In genomic region chr5:160702856-160703453, GRCh38 we compare ENCODE assay signal across 1 cellular context.
TF ChIP-seq lines count a peak whose summit lies in the region.

No MANE protein-coding gene starts in this region.

TF ChIP-seq in WTC11, 78 proteins besides CTCF, POLR2A, EP300 and RAD21 (continued from another document):
- TF ChIP-seq MAX (CRISPR knock-in tag; IDR thresholded peaks at IDR 0.05) (no peak), E2F5 (CRISPR knock-in tag; IDR thresholded peaks at IDR 0.05) (no peak), KAT7 (CRISPR knock-in tag; IDR thresholded peaks at IDR 0.05; ENCODE audit: borderline replicate concordance) (no peak), FOXJ3 (CRISPR knock-in tag; IDR thresholded peaks at IDR 0.05; ENCODE audit: borderline replicate concordance) (no peak), ELF4 (CRISPR knock-in tag; IDR thresholded peaks at IDR 0.05; ENCODE audit: low read depth) (no peak), SMAD4 (CRISPR knock-in tag; IDR thresholded peaks at IDR 0.05) (no peak), NFYB (CRISPR knock-in tag; conservative IDR thresholded peaks at IDR 0.05; ENCODE audit: low read depth) (no peak), ZNF138 (CRISPR knock-in tag; conservative IDR thresholded peaks at IDR 0.05) (no peak)
